In the genomic region with DNA sequence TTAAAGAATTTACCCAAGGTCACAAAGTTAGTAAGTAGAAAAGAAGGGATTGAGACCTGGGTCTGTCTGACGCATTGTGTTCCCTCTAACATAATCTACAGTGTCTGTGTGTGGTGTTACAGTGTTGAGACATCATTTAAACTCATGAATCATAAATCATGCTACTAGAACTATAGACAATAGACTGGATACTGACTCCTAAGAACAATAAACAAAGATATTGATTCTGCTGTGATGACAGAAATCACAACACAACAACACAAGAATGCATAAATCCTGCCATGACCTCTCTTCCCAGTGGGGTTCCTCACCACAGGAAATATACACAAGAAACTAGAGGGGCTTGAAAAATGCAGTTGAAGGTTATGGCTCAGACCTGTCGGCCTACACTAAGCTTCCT, we compare ENCODE assay signal across 20 cellular contexts.
"Had no signal": no experiment of that assay in that cellular context is flagged by ENCODE, and none has a peak within 500 bp of the region (broad histone marks: within the 10 kb centered on the region; RNA-seq: fewer than 3 reads in every experiment).

No MANE protein-coding gene starts in this region.

- H3K4me1 ChIP-seq: psoas muscle, thyroid gland, upper lobe of right lung had no signal

- ATAC-seq: esophagus mucosa, natural killer cell, pancreas, psoas muscle, right cardiac atrium, upper lobe of right lung, WTC11 had no signal

- H3K9me3 ChIP-seq: adrenal gland, ascending aorta, pancreas, psoas muscle, thyroid gland, upper lobe of right lung had no signal

- DNase-seq: activated naive CD4-positive, alpha-beta T cell; activated T-cell treated with anti-CD3 and anti-CD28 coated beads, Interleukin-2, amount 50 U/mL, for 1 hour; adrenal gland; effector memory CD4-positive, alpha-beta T cell; hippocampal formation; midbrain; natural killer cell; pancreas; psoas muscle; right cardiac atrium; stimulated activated CD4-positive, alpha-beta T cell treated with anti-CD3 and anti-CD28 coated beads, Interleukin-4, amount 100 ng/mL, for 24 hours; stimulated activated naive CD4-positive, alpha-beta T cell treated with Interleukin-2 at 50 U/mL for 16 hours; T1000; thyroid gland; upper lobe of right lung had no signal

- H3K36me3 ChIP-seq: adrenal gland, ascending aorta, cardiac muscle cell, pancreas, thyroid gland, upper lobe of right lung had no signal

- H3K27ac ChIP-seq: adrenal gland, ascending aorta, cardiac muscle cell, pancreas, psoas muscle, thyroid gland, upper lobe of right lung had no signal

- H3K4me3 ChIP-seq: adrenal gland, ascending aorta, cardiac muscle cell, pancreas, psoas muscle, thyroid gland, upper lobe of right lung had no signal

- FAIRE-seq: frontal cortex, pancreas had no signal

- H3K27me3 ChIP-seq: adrenal gland, ascending aorta, cardiac muscle cell, pancreas, thyroid gland, upper lobe of right lung had no signal
